ENCODE assay signal across 8 cellular contexts in the genomic region with DNA sequence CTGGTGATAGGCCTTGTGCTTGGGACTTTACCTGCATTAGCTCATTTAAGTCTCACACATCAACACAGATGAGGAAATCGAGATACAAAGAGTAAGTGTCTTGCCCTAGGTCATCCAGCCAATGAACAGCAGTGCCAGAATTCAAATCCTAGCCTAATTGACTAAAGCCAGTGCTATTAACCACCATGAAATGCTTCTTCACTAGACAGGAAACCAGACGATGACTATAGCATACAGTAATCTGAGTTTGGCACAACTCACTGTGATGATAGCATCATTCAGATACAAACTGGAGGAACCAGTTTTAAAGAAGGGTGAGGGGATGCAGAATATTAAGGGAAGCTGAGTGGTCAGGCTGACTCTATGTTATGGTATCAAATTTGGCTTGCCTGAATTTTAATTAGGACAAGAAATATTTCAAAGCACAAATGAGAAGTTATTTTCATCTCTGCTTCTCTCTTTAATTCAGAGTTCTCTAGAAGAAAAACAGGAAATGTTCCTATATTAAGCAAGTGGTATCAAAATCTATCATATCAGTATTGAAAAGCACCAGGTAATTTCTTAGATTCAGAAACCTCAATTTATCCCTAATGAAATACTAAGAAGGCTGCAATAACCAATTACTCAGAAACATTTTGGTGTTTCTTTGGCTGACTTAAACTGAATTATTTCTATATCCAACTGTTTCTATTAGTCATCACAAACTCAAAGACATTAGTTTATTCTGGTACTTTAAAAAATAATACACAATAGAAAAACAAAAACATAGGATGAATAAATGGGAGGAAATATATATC.
DNase-seq lines count a peak whose midpoint lies in the region; ATAC-seq and TF ChIP-seq lines count a peak whose summit lies in the region.

No MANE protein-coding gene starts in this region.

- WGBS in esophagus, 2 donors, result 14 to 22% methylated on average over 2 of the region's 2 CpGs
- 4% methylated on average over 2 of the region's 2 CpGs for WGBS in prostate gland

- ATAC-seq in HG02852 (IDR thresholded peaks at IDR 0.05; ENCODE audit: unreplicated experiment) (peak; percentile 31), SK-N-SH treated with all-trans-retinoic acid at 6 μM for 48 hours (peak; percentile 85), upper lobe of right lung (peak; percentile 31)

- peak; percentile 13 for DNase-seq in GM10248 (ENCODE audit: extremely low spot score)
- no peak for DNase-seq in upper lobe of right lung
- DNase-seq in stimulated activated CD4-positive, alpha-beta T cell treated with anti-CD3 and anti-CD28 coated beads, Interleukin-2, amount 100 ng/mL, for 24 hours, result no peak
- no peak for DNase-seq in prostate gland (ENCODE audit: low spot score)
- DNase-seq in NCI-H187 (lab: John Stamatoyannopoulos, UW), result no peak

- POLR2A ChIA-PET in GM10248 (lab: Yijun Ruan, JAX), result no interaction called here

- H3K27ac ChIP-seq in esophagus (ENCODE audit: low read depth in 2 of 2, low read length in 1 of 2) (peak overlapping the region; percentile 21 to 55), upper lobe of right lung (peak overlapping the region; percentile 19), prostate gland (no peak overlapping the region)

- CTCF ChIA-PET in GM10248 (lab: Yijun Ruan, JAX), result interaction anchor here (0.7 to 2.3 kb wide), 5 partner anchors 8 to 50 kb away, joined by 3 to 5 read pairs (median 4); no protein-coding TSS in a partner anchor

- H3K27me3 ChIP-seq in esophagus (ENCODE audit: control insufficient read depth in 1 of 2, insufficient read depth in 2 of 2, low read length in 2 of 2) (no peaks in the 10 kb centered on the region), upper lobe of right lung (no peaks in the 10 kb centered on the region), prostate gland (replicated peaks; ENCODE audit: insufficient read depth) (no peaks in the 10 kb centered on the region)

- H3K36me3 ChIP-seq in esophagus (ENCODE audit: control insufficient read depth in 2 of 2, insufficient read depth in 2 of 2, low read length in 1 of 2) (no peaks in the 10 kb centered on the region), upper lobe of right lung (no peaks in the 10 kb centered on the region), prostate gland (no peaks in the 10 kb centered on the region)

- H3K9me3 ChIP-seq in esophagus (ENCODE audit: control insufficient read depth in 2 of 2, insufficient read depth in 1 of 2, low read depth in 1 of 2, low read length in 1 of 2), result no peaks in the 10 kb centered on the region
- H3K9me3 ChIP-seq in upper lobe of right lung, result no peaks in the 10 kb centered on the region
- H3K9me3 ChIP-seq in prostate gland, result no peaks in the 10 kb centered on the region

- TF ChIP-seq POLR2A in prostate gland (IDR thresholded peaks at IDR 0.05), result no peak

- intact Hi-C loops in upper lobe of right lung (cut with DNase I) (no loop called here), prostate gland (cut with DNase I) (no loop called here)

- H3K4me1 ChIP-seq in esophagus (ENCODE audit: control insufficient read depth in 2 of 2, insufficient read depth in 2 of 2, low read length in 1 of 2) (peaks cover 0 to 3% of the 10 kb centered on the region in 2 donors), upper lobe of right lung (peaks cover 6% of the 10 kb centered on the region), prostate gland (replicated peaks) (no peaks in the 10 kb centered on the region)

- H3K4me3 ChIP-seq in esophagus (ENCODE audit: low read depth in 1 of 2, low read length in 2 of 2), result no peak overlapping the region
- no peak overlapping the region for H3K4me3 ChIP-seq in upper lobe of right lung
- no peak overlapping the region for H3K4me3 ChIP-seq in prostate gland

- TF ChIP-seq CTCF in GM10248 (IDR thresholded peaks at IDR 0.05; ENCODE audit: control extremely low read depth, extremely low read depth, low read depth, missing control alignments), result no peak
- TF ChIP-seq CTCF in upper lobe of right lung (IDR thresholded peaks at IDR 0.05), result no peak
- no peak for TF ChIP-seq CTCF in prostate gland (IDR thresholded peaks at IDR 0.05)

TF ChIP-seq in SK-N-SH treated with all-trans-retinoic acid at 6 μM for 48 hours, 23 proteins besides CTCF, POLR2A, EP300 and RAD21:
- no peak for TF ChIP-seq ARNTL (CRISPR knock-in tag; IDR thresholded peaks at IDR 0.05; ENCODE audit: borderline replicate concordance, low read depth)
- no peak for TF ChIP-seq ZNF565 (CRISPR knock-in tag; conservative IDR thresholded peaks at IDR 0.05; ENCODE audit: low read depth)
- TF ChIP-seq CSDC2 (CRISPR knock-in tag; IDR thresholded peaks at IDR 0.05), result 0 out of 2 replicates have a peak, but pooled peaks have one; percentile 62
- no peak for TF ChIP-seq PPARA (CRISPR knock-in tag; IDR thresholded peaks at IDR 0.05; ENCODE audit: borderline replicate concordance)
- TF ChIP-seq, protein P1, sequence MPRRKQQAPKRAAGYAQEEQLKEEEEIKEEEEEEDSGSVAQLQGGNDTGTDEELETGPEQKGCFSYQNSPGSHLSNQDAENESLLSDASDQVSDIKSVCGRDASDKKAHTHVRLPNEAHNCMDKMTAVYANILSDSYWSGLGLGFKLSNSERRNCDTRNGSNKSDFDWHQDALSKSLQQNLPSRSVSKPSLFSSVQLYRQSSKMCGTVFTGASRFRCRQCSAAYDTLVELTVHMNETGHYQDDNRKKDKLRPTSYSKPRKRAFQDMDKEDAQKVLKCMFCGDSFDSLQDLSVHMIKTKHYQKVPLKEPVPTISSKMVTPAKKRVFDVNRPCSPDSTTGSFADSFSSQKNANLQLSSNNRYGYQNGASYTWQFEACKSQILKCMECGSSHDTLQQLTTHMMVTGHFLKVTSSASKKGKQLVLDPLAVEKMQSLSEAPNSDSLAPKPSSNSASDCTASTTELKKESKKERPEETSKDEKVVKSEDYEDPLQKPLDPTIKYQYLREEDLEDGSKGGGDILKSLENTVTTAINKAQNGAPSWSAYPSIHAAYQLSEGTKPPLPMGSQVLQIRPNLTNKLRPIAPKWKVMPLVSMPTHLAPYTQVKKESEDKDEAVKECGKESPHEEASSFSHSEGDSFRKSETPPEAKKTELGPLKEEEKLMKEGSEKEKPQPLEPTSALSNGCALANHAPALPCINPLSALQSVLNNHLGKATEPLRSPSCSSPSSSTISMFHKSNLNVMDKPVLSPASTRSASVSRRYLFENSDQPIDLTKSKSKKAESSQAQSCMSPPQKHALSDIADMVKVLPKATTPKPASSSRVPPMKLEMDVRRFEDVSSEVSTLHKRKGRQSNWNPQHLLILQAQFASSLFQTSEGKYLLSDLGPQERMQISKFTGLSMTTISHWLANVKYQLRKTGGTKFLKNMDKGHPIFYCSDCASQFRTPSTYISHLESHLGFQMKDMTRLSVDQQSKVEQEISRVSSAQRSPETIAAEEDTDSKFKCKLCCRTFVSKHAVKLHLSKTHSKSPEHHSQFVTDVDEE (CRISPR knock-in tag; IDR thresholded peaks at IDR 0.05), result no peak
TF ChIP-seq in SK-N-SH treated with all-trans-retinoic acid at 6 μM for 48 hours: peak in this region for 1.

Comparison
In these comparisons a context has a peak if more than half of its experiments do, and no peak if none do; other contexts are left out.
1. ATAC-seq: peak in every context shown above with its lines; median percentile 85 in SK-N-SH treated with all-trans-retinoic acid at 6 μM for 48 hours; 31 in HG02852; 31 in upper lobe of right lung.
2. H3K27ac ChIP-seq: peak in esophagus (2 of 2) and upper lobe of right lung (single experiment); none in prostate gland (0 of 2).